In the genomic region with DNA sequence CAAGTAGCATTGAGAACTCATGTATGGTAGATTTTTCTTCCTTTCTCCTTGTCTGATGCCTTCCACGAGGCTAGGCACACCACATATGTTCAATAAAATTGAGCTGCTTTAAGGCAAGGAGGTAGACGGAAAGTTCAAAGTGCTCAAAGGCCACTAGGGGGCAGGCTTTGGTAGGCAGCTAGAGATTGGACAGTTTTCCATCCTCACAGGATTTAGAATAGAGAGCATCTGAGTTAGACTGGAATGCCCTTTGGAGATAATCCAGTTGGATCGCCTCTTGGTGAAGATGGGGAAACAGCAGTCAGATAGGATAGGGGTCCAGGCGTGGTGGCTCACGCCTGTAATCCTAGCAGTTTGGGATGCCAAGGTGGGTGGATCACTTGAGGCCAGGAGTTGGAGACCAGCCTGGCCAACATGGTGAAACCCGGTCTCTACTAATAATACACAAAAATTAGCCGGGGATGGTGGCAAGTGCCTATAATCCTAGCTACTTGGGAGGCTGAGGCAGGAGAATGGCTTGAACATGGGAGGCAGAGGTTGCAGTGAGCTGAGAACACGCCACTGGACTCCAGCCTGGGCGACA, we compare ENCODE assay signal across 7 cellular contexts. TPM values are rescaled to one million over a fixed set of nuclear protein-coding genes. Genes with fewer than 3 reads are reported as not detected.
DNase-seq lines count a peak whose midpoint lies in the region; ATAC-seq lines count a peak whose summit lies in the region.

No MANE protein-coding gene starts in this region.

- no peak overlapping the region for H3K4me3 ChIP-seq in MG63
- no peak overlapping the region for H3K4me3 ChIP-seq in adipocyte (ENCODE audit: low read length)

- H3K36me3 ChIP-seq in MG63 = no peaks in the 10 kb centered on the region
- no peaks in the 10 kb centered on the region for H3K36me3 ChIP-seq in adipocyte (ENCODE audit: control insufficient read depth, insufficient read depth, low read length, severe bottlenecking)

- intact Hi-C loops in left cardiac atrium (cut with DNase I) = loop anchor here (2.0 to 10.0 kb wide), 4 partner anchors 42 to 113 kb away; no protein-coding TSS in a partner anchor

- H3K4me1 ChIP-seq in adipocyte (ENCODE audit: control insufficient read depth, insufficient read depth, low read length) = peaks cover 14% of the 10 kb centered on the region

- peak; percentile 40 to 52 for ATAC-seq in left cardiac atrium
- ATAC-seq in HG02938 (IDR thresholded peaks at IDR 0.05; ENCODE audit: unreplicated experiment) = no peak

- H3K9ac ChIP-seq in adipocyte (ENCODE audit: low read length) = no peak overlapping the region

- no peaks in the 10 kb centered on the region for H3K27me3 ChIP-seq in MG63
- peaks cover 3% of the 10 kb centered on the region for H3K27me3 ChIP-seq in adipocyte (replicated peaks; ENCODE audit: control insufficient read depth, insufficient read depth, low read length)

- peak; percentile 80 for DNase-seq in GM03348 (ENCODE audit: low spot score)
- peak; percentile 61 for DNase-seq in MG63
- DNase-seq in SK-N-DZ (ENCODE audit: low spot score) = peak; percentile 70
- peak; percentile 82 for DNase-seq in adipocyte (ENCODE audit: low read depth)
- peak; percentile 58 for DNase-seq in left cardiac atrium
- DNase-seq in renal cortical epithelial cell (ENCODE audit: low read depth) = peak; percentile 42

- H3K9me3 ChIP-seq in MG63 (no peaks in the 10 kb centered on the region), adipocyte (ENCODE audit: control insufficient read depth, low read length) (no peaks in the 10 kb centered on the region)

RNA-seq across cellular contexts. Expression of gene ELF4, which starts 30.4 kb away (rescaled TPM):
- 5.9 and 6.3 TPM in 2 replicates for total RNA-seq in MG63 (2014; rRNA removed; shearing (Covaris generic); ENCODE audit: low replicate concordance)
- 4.1 and 4.9 TPM in 2 replicates for polyA plus RNA-seq in SK-N-DZ (2014; cell fraction: cytosol; rRNA removed)
- polyA plus RNA-seq in SK-N-DZ (2014; cell fraction: nucleus; rRNA removed) = 2.7 and 3.9 TPM in 2 replicates
- total RNA-seq in left cardiac atrium (1 to 10 TPM; 4.2 to 6.4 TPM), renal cortical epithelial cell (22.7 and 23.3 TPM in 2 replicates)
